ENCODE assay signal across 8 cellular contexts in genomic region chr10:61897671-61898434, GRCh38. TPM values are rescaled to one million over a fixed set of nuclear protein-coding genes. Genes with fewer than 3 reads are reported as not detected.
DNase-seq lines count a peak whose midpoint lies in the region; ATAC-seq and TF ChIP-seq lines count a peak whose summit lies in the region.

No MANE protein-coding gene starts in this region.

- peaks cover 32% of the 10 kb centered on the region for H3K4me1 Mint-ChIP-seq in stimulated activated effector memory CD8-positive, alpha-beta T cell treated with anti-CD3 and anti-CD28 coated beads, Interleukin-12 subunit alpha, Interleukin-12 subunit beta, amount 100 ng/mL, for 72 hours

- H3K36me3 ChIP-seq in OCI-LY7 (ENCODE audit: insufficient read depth, low read length), result no peaks in the 10 kb centered on the region

- no peak overlapping the region for H3K27ac Mint-ChIP-seq in stimulated activated effector memory CD8-positive, alpha-beta T cell treated with anti-CD3 and anti-CD28 coated beads, Interleukin-12 subunit alpha, Interleukin-12 subunit beta, amount 100 ng/mL, for 72 hours

- peak; percentile 69; the same call in 1 of the 2 replicates for TF ChIP-seq CTCF in OCI-LY7 (conservative IDR thresholded peaks at IDR 0.05; ENCODE audit: low read length)

- no peaks in the 10 kb centered on the region for H3K9me2 ChIP-seq in OCI-LY7 (ENCODE audit: insufficient read depth, low read length)

- no peaks in the 10 kb centered on the region for H3K9me3 ChIP-seq in OCI-LY7 (ENCODE audit: low read length)

- peak; percentile 24 for ATAC-seq in left colon
- ATAC-seq in stimulated activated effector memory CD8-positive, alpha-beta T cell treated with anti-CD3 and anti-CD28 coated beads, Interleukin-12 subunit alpha, Interleukin-12 subunit beta, amount 100 ng/mL, for 72 hours, result no peak
- no peak for ATAC-seq in GM18502 (IDR thresholded peaks at IDR 0.05; ENCODE audit: poor library complexity, unreplicated experiment)
- ATAC-seq in GM18861 (IDR thresholded peaks at IDR 0.05; ENCODE audit: unreplicated experiment), result no peak

- H3K4me2 ChIP-seq in OCI-LY7 (ENCODE audit: low read length), result peak overlapping the region; percentile 93

- CTCF ChIA-PET in OCI-LY7 (lab: Charles Lee; ENCODE audit: unreplicated experiment), result interaction anchor here (0.5 to 1.4 kb wide), 4 partner anchors 50 to 1969 kb away, joined by 3 to 11 read pairs (median 4); no protein-coding TSS in a partner anchor

- H3K4me3 ChIP-seq in OCI-LY7 (ENCODE audit: low read depth, low read length, poor library complexity, severe bottlenecking), result peak overlapping the region; percentile 93

- H4K20me1 ChIP-seq in OCI-LY7 (ENCODE audit: insufficient read depth, low read length), result no peaks in the 10 kb centered on the region

- H3K4me3 Mint-ChIP-seq in stimulated activated effector memory CD8-positive, alpha-beta T cell treated with anti-CD3 and anti-CD28 coated beads, Interleukin-12 subunit alpha, Interleukin-12 subunit beta, amount 100 ng/mL, for 72 hours, result peak overlapping the region; percentile 75

- H3K27ac ChIP-seq in OCI-LY7 (ENCODE audit: low read depth, low read length, poor library complexity, severe bottlenecking), result peak overlapping the region; percentile 96

- peak overlapping the region; percentile 83; the same call in 1 of the 2 replicates for H2AFZ ChIP-seq in OCI-LY7 (ENCODE audit: low read length)

- intact Hi-C loops in OCI-LY7 (cut with micrococcal nuclease; ENCODE audit: unreplicated experiment) (loop anchor here (1.0 to 2.0 kb wide), 2 partner anchors 141 to 347 kb away; no protein-coding TSS in a partner anchor), left colon (cut with DNase I, micrococcal nuclease) (loop anchor here in 1 of 2 donors (10.0 kb wide), 1 partner anchor 347 kb away; no protein-coding TSS in a partner anchor)

- BruUV-seq in OCI-LY7 (replicated peaks; lab: Mats Ljungman, UMichigan), result no TSS peak

- DNase-seq in NCI-H345 (lab: John Stamatoyannopoulos, UW), result peak; percentile 3
- no peak for DNase-seq in NCI-H345 treated with DMSO at 0.1 percent for 48 hours (lab: John Stamatoyannopoulos, UW; ENCODE audit: unreplicated experiment)
- DNase-seq in OCI-LY7 (ENCODE audit: low spot score), result peak; percentile 73
- peak; percentile 86 for DNase-seq in cerebellar cortex (ENCODE audit: low spot score)
- DNase-seq in left colon, result peak; percentile 47 to 53
- no peak for DNase-seq in stimulated activated effector memory CD8-positive, alpha-beta T cell treated with anti-CD3 and anti-CD28 coated beads, Interleukin-12 subunit alpha, Interleukin-12 subunit beta, amount 100 ng/mL, for 72 hours (ENCODE audit: low spot score in 2 of 2)

- peaks cover 27% of the 10 kb centered on the region; the same call in 1 of the 2 replicates for H3K79me2 ChIP-seq in OCI-LY7 (ENCODE audit: insufficient read depth, low read depth, low read length)

- peaks cover 36% of the 10 kb centered on the region for H3K4me1 ChIP-seq in OCI-LY7 (ENCODE audit: insufficient read depth, low read length, poor library complexity, severe bottlenecking)

- H3K36me3 Mint-ChIP-seq in stimulated activated effector memory CD8-positive, alpha-beta T cell treated with anti-CD3 and anti-CD28 coated beads, Interleukin-12 subunit alpha, Interleukin-12 subunit beta, amount 100 ng/mL, for 72 hours, result peaks cover 34% of the 10 kb centered on the region

- POLR2A ChIA-PET in OCI-LY7 (lab: Charles Lee), result interaction anchor here (0.6 to 12.7 kb wide), 16 partner anchors 7 to 421 kb away, joined by 3 to 284 read pairs (median 4); no protein-coding TSS in a partner anchor

- H3K9me3 Mint-ChIP-seq in stimulated activated effector memory CD8-positive, alpha-beta T cell treated with anti-CD3 and anti-CD28 coated beads, Interleukin-12 subunit alpha, Interleukin-12 subunit beta, amount 100 ng/mL, for 72 hours, result no peaks in the 10 kb centered on the region

RNA-seq across cellular contexts. Expression of gene ARID5B, which starts 3.6 kb away (rescaled TPM):
- total RNA-seq in OCI-LY7 (2014; rRNA removed; shearing (Covaris generic)), result 38.0 and 43.6 TPM in 2 replicates
- total RNA-seq in OCI-LY7 (2022) (56.5 and 56.7 TPM in 2 replicates), left colon (10 to 100 TPM; 20.0 to 20.5 TPM)

Comparison
In these comparisons a context has a peak if more than half of its experiments do, and no peak if none do; other contexts are left out.
1. DNase-seq: peak in NCI-H345 (single experiment), OCI-LY7 (single experiment), cerebellar cortex (single experiment) and left colon (2 of 2); none in NCI-H345 treated with DMSO at 0.1 percent for 48 hours (single experiment) and stimulated activated effector memory CD8-positive, alpha-beta T cell treated with anti-CD3 and anti-CD28 coated beads, Interleukin-12 subunit alpha, Interleukin-12 subunit beta, amount 100 ng/mL, for 72 hours (0 of 2).